8 cellular contexts compared by ENCODE assay signal in genomic region chr1:92291372-92291999, GRCh38. TPM values are rescaled to one million over a fixed set of nuclear protein-coding genes. Genes with fewer than 3 reads are reported as not detected.
DNase-seq lines count a peak whose midpoint lies in the region; ATAC-seq and TF ChIP-seq lines count a peak whose summit lies in the region.

No MANE protein-coding gene starts in this region.

- no peaks in the 10 kb centered on the region for H3K27me3 ChIP-seq in H7 (ENCODE audit: control insufficient read depth, insufficient read depth, low read length)

- DNase-seq in CD1c-positive myeloid dendritic cell (ENCODE audit: extremely low spot score) (peak; percentile 45), H7 (peak; percentile 24), NCI-H510A (lab: John Stamatoyannopoulos, UW) (peak; percentile 25), MCF 10A (ENCODE audit: unreplicated experiment) (peak; percentile 63), left lobe of liver (ENCODE audit: low spot score) (no peak), DMS79 (lab: John Stamatoyannopoulos, UW) (no peak)
- no peak for DNase-seq in stimulated activated CD4-positive, alpha-beta T cell treated with anti-CD3 and anti-CD28 coated beads, Interleukin-2, amount 100 ng/mL, for 24 hours

- CTCF ChIA-PET in MCF 10A (lab: Yijun Ruan, JAX) = interaction anchor here (0.5 to 3.5 kb wide), 30 partner anchors 8 to 1162 kb away, joined by 3 to 26 read pairs (median 4); no protein-coding TSS in a partner anchor

- intact Hi-C loops in MCF 10A (cut with micrococcal nuclease) = loop anchor here (1.0 to 5.0 kb wide), 4 partner anchors 294 to 1009 kb away; no protein-coding TSS in a partner anchor

- H3K36me3 Mint-ChIP-seq in MCF 10A (ENCODE audit: insufficient read depth, unreplicated experiment) = peaks cover 32% of the 10 kb centered on the region

- POLR2A ChIA-PET in MCF 10A (lab: Yijun Ruan, JAX) = interaction anchor here (0.7 to 1.6 kb wide), 7 partner anchors 18 to 401 kb away, joined by 3 to 4 read pairs (median 3); no protein-coding TSS in a partner anchor

- BruUV-seq in MCF 10A (replicated peaks; lab: Mats Ljungman, UMichigan) = no TSS peak

- H3K9me3 Mint-ChIP-seq in MCF 10A (ENCODE audit: unreplicated experiment) = no peaks in the 10 kb centered on the region

- H3K4me3 Mint-ChIP-seq in MCF 10A (ENCODE audit: unreplicated experiment) = no peak overlapping the region

- peak; percentile 67 for TF ChIP-seq CTCF in MCF 10A (IDR thresholded peaks at IDR 0.05; ENCODE audit: unreplicated experiment)

- H3K27ac Mint-ChIP-seq in MCF 10A (ENCODE audit: low read depth, unreplicated experiment) = no peak overlapping the region

- H3K4me1 Mint-ChIP-seq in MCF 10A (ENCODE audit: insufficient read depth, unreplicated experiment) = peaks cover 6% of the 10 kb centered on the region

- no peaks in the 10 kb centered on the region for H3K27me3 Mint-ChIP-seq in MCF 10A (ENCODE audit: insufficient read depth, unreplicated experiment)

- peak; percentile 75 for ATAC-seq in left lobe of liver
- no peak for ATAC-seq in HG03139 (IDR thresholded peaks at IDR 0.05; ENCODE audit: unreplicated experiment)

- H3K36me3 ChIP-seq in H7 (replicated peaks; ENCODE audit: control insufficient read depth, insufficient read depth, low read length) = peaks cover 6% of the 10 kb centered on the region

- no peak overlapping the region for H3K4me3 ChIP-seq in H7 (ENCODE audit: insufficient read depth, low read depth, low read length)

RNA-seq across cellular contexts. Expression of gene GLMN, which starts 7.3 kb away (rescaled TPM):
- 23.2 and 31.3 TPM in 2 replicates for total RNA-seq in H7 (2014; rRNA removed; shearing (Covaris generic))
- total RNA-seq in MCF 10A (2022) (8.6 and 10.1 TPM in 2 replicates), left lobe of liver (2.0 TPM)

RNA-seq across cellular contexts. Expression of gene RPAP2, which starts 7.4 kb away (rescaled TPM):
- total RNA-seq in H7 (2014; rRNA removed; shearing (Covaris generic)) = 28.3 and 35.4 TPM in 2 replicates
- 26.2 and 29.3 TPM in 2 replicates for total RNA-seq in MCF 10A (2022)
- total RNA-seq in left lobe of liver = 10.5 TPM

Comparison
In these comparisons a context has a peak if more than half of its experiments do, and no peak if none do; other contexts are left out.
1. DNase-seq: peak in CD1c-positive myeloid dendritic cell (single experiment), H7 (single experiment), NCI-H510A (single experiment) and MCF 10A (single experiment); none in left lobe of liver (single experiment), DMS79 (single experiment) and stimulated activated CD4-positive, alpha-beta T cell treated with anti-CD3 and anti-CD28 coated beads, Interleukin-2, amount 100 ng/mL, for 24 hours (0 of 2).